In genomic region chr1:12615166-12615915, GRCh38 we compare ENCODE assay signal across 9 cellular contexts. TPM values are rescaled to one million over a fixed set of nuclear protein-coding genes. Genes with fewer than 3 reads are reported as not detected.
DNase-seq lines count a peak whose midpoint lies in the region; ATAC-seq and TF ChIP-seq lines count a peak whose summit lies in the region.
"Had no signal": no experiment of that assay in that cellular context is flagged by ENCODE, and none has a peak within 500 bp of the region (broad histone marks: within the 10 kb centered on the region; RNA-seq: fewer than 3 reads in every experiment).

No MANE protein-coding gene starts in this region.

- H3K4me1 ChIP-seq in adrenal gland (replicated peaks in 1 of 2) (peaks cover 17 to 48% of the 10 kb centered on the region in 2 donors), testis (peaks cover 33% of the 10 kb centered on the region)

- TF ChIP-seq CTCF in adrenal gland (IDR thresholded peaks at IDR 0.05) (no peak), testis (IDR thresholded peaks at IDR 0.05) (no peak)

- no peak for TF ChIP-seq POLR2A in adrenal gland (IDR thresholded peaks at IDR 0.05)
- TF ChIP-seq POLR2A in testis (IDR thresholded peaks at IDR 0.05) = no peak

- peaks cover 2% of the 10 kb centered on the region for H3K27me3 Mint-ChIP-seq in activated CD4-positive, alpha-beta T cell treated with anti-CD3 and anti-CD28 coated beads, Interleukin-2, amount 10 ng/mL, durations not matched to agents 24 days and 14 days

- peaks cover 70% of the 10 kb centered on the region for H3K4me1 Mint-ChIP-seq in activated CD4-positive, alpha-beta T cell treated with anti-CD3 and anti-CD28 coated beads, Interleukin-2, amount 10 ng/mL, durations not matched to agents 24 days and 14 days

- DNase-seq in activated CD4-positive, alpha-beta T cell treated with anti-CD3 and anti-CD28 coated beads, Interleukin-2, amount 10 ng/mL, durations not matched to agents 24 days and 14 days = no peak
- DNase-seq in activated CD4-positive, alpha-beta T cell treated with anti-CD3 and anti-CD28 coated beads, Interleukin-2, amount 50 U/mL, for 1 hour = no peak
- DNase-seq in adrenal gland (no peak), left colon (no peak), testis (no peak), DMS79 (lab: John Stamatoyannopoulos, UW) (no peak)

- intact Hi-C loops in activated CD4-positive, alpha-beta T cell treated with anti-CD3 and anti-CD28 coated beads, Interleukin-2, amount 10 ng/mL, durations not matched to agents 24 days and 14 days (cut with micrococcal nuclease) = loop anchor here (5.0 to 10.0 kb wide), 4 partner anchors 48 to 548 kb away; no protein-coding TSS in a partner anchor
- intact Hi-C loops in adrenal gland (cut with DNase I) = loop anchor here (10.0 kb wide), 2 partner anchors 71 to 301 kb away; no protein-coding TSS in a partner anchor
- intact Hi-C loops in left colon (cut with DNase I, micrococcal nuclease) = loop anchor here in 1 of 2 donors (5.0 kb wide), 1 partner anchor 208 kb away; no protein-coding TSS in a partner anchor
- intact Hi-C loops in testis (cut with DNase I; ENCODE audit: low total_unique reads) = loop anchor here (10.0 kb wide), 1 partner anchor 211 kb away; no protein-coding TSS in a partner anchor

- peak overlapping the region; percentile 89 for H3K27ac Mint-ChIP-seq in activated CD4-positive, alpha-beta T cell treated with anti-CD3 and anti-CD28 coated beads, Interleukin-2, amount 10 ng/mL, durations not matched to agents 24 days and 14 days

- peak overlapping the region; percentile 99 for H3K4me3 Mint-ChIP-seq in activated CD4-positive, alpha-beta T cell treated with anti-CD3 and anti-CD28 coated beads, Interleukin-2, amount 10 ng/mL, durations not matched to agents 24 days and 14 days

- H3K27me3 ChIP-seq in adrenal gland (no peaks in the 10 kb centered on the region), testis (no peaks in the 10 kb centered on the region)

- peak overlapping the region; percentile 5 to 94 (median 79) for H3K27ac ChIP-seq in adrenal gland
- peak overlapping the region; percentile 56 to 84 for H3K27ac ChIP-seq in testis

- 20 to 35% (median 31%) methylated on average over 10 to 13 of the region's 13 CpGs for WGBS in adrenal gland, 4 donors
- 21 to 27% methylated on average over 13 of the region's 13 CpGs for WGBS in testis, 2 donors

- H3K36me3 ChIP-seq in adrenal gland (replicated peaks in 1 of 2) (no peaks in the 10 kb centered on the region), testis (ENCODE audit: low read depth, missing control alignments) (no peaks in the 10 kb centered on the region)

- no peaks in the 10 kb centered on the region for H3K9me3 Mint-ChIP-seq in activated CD4-positive, alpha-beta T cell treated with anti-CD3 and anti-CD28 coated beads, Interleukin-2, amount 10 ng/mL, durations not matched to agents 24 days and 14 days

- H3K4me3 ChIP-seq in adrenal gland (peak overlapping the region in 2 of 4 donors; percentile 67), testis (peak overlapping the region; percentile 62 to 70)

- H3K9me3 ChIP-seq in adrenal gland (replicated peaks in 1 of 3) (no peaks in the 10 kb centered on the region), testis (no peaks in the 10 kb centered on the region)

- H3K36me3 Mint-ChIP-seq in activated CD4-positive, alpha-beta T cell treated with anti-CD3 and anti-CD28 coated beads, Interleukin-2, amount 10 ng/mL, durations not matched to agents 24 days and 14 days (ENCODE audit: low read depth) = peaks cover 49% of the 10 kb centered on the region

- ATAC-seq in left colon = peak; percentile 2
- no peak for ATAC-seq in GM21526 (IDR thresholded peaks at IDR 0.05; ENCODE audit: low FRiP score, unreplicated experiment)
- no peak for ATAC-seq in GM18498 (IDR thresholded peaks at IDR 0.05; ENCODE audit: unreplicated experiment)

RNA-seq across cellular contexts. Expression of gene DHRS3, which starts 2.7 kb away (rescaled TPM):
- total RNA-seq in activated CD4-positive, alpha-beta T cell treated with anti-CD3 and anti-CD28 coated beads, Interleukin-2, amount 10 ng/mL, durations not matched to agents 24 days and 14 days = 66.4 and 69.2 TPM in 2 replicates
- total RNA-seq in adrenal gland (10 to 100 TPM; 15.3 to 72.4 (median 41.3) TPM), left colon (100 to 1,000 TPM in 1 of 2 donors, 10 to 100 TPM in 1; 73.2 to 106 TPM), testis (10 to 100 TPM; 27.1 to 30.2 TPM)
- polyA plus RNA-seq in adrenal gland (10 to 100 TPM in 2 of 3 donors, 1 to 10 TPM in 1; 7.7 to 44.2 (median 44.2) TPM), testis (ENCODE audit: insufficient read depth, low read depth, low replicate concordance) (38.7 TPM)

RNA-seq across cellular contexts. Expression of gene AADACL4, which starts 28.5 kb away (rescaled TPM):
- not detected in 2 replicates for total RNA-seq in activated CD4-positive, alpha-beta T cell treated with anti-CD3 and anti-CD28 coated beads, Interleukin-2, amount 10 ng/mL, durations not matched to agents 24 days and 14 days
- total RNA-seq in adrenal gland (not detected), left colon (not detected), testis (not detected)
- polyA plus RNA-seq in adrenal gland (under 1 TPM in 2 of 3 donors, not detected in 1; 0.10 to 0.16 TPM), testis (ENCODE audit: insufficient read depth, low read depth, low replicate concordance) (0.66 TPM)
- total RNA-seq: Daoy had no signal
